16 cellular contexts compared by ENCODE assay signal in the genomic region with DNA sequence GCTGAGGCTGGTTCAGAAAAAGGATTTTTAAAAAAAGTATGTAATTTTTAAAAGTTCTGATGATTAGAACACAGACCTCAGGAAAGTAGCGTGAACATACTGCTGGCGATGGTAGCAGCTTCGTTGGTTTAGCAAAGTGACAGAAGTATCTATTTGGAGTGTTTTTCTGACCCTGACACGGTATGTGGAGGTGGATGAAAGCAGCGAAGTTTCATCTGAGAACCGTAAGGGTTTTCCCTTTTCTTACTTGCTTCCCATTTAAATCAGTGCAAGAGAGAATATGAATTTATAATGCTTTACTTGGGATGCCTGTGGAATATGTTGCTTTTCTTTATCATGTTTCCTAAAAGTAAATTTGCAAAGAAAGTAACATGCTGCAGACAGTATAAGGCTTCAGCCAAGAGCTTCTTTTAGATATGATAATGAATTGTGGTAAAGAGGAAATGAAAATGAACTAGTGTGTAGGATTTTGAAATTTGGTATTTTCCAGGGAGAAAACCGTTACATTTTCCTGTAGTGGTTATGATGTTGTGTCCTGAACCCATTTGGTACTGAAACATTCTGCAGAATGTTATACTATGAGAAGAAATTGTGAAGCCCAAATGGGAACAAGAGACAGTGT. TPM values are rescaled to one million over a fixed set of nuclear protein-coding genes. Genes with fewer than 3 reads are reported as not detected.
A peak's percentile ranks its signal among the peaks of the same experiment; 100 is the strongest.
DNase-seq lines count a peak whose midpoint lies in the region; ATAC-seq, FAIRE-seq and TF ChIP-seq lines count a peak whose summit lies in the region.
"Had no signal": no experiment of that assay in that cellular context is flagged by ENCODE, and none has a peak within 500 bp of the region (broad histone marks: within the 10 kb centered on the region; RNA-seq: fewer than 3 reads in every experiment).

No MANE protein-coding gene starts in this region.

- H3K27me3 Mint-ChIP-seq in activated CD4-positive, alpha-beta T cell treated with anti-CD3 and anti-CD28 coated beads, Interleukin-2, amount 10 ng/mL, durations not matched to agents 24 days and 14 days = peaks cover 5% of the 10 kb centered on the region
- H3K27me3 Mint-ChIP-seq in astrocyte (ENCODE audit: low read depth, unreplicated experiment) = peaks cover 5% of the 10 kb centered on the region

- H2AFZ ChIP-seq in astrocyte (ENCODE audit: low read depth, low read length) (no peak overlapping the region), smooth muscle cell (ENCODE audit: low read depth) (peak overlapping the region; percentile 3)
- H2AFZ ChIP-seq: parathyroid adenoma, PC-9 had no signal

- TF ChIP-seq CTCF in astrocyte (IDR thresholded peaks at IDR 0.05; ENCODE audit: insufficient read depth, low read depth, low read length) = no peak
- no peak for TF ChIP-seq CTCF in smooth muscle cell (IDR thresholded peaks at IDR 0.05; ENCODE audit: borderline replicate concordance, insufficient read depth, poor library complexity, severe bottlenecking)
- no peak for TF ChIP-seq CTCF in gastroesophageal sphincter (IDR thresholded peaks at IDR 0.05)

- WGBS in smooth muscle cell (ENCODE audit: low lambda C conversion rate) = 77% methylated on average over 7 of the region's 7 CpGs
- 76 to 83% methylated on average over 7 of the region's 7 CpGs for WGBS in gastroesophageal sphincter (ENCODE audit: low coverage in 1 of 2), 2 donors

- peak overlapping the region; percentile 30 for H3K4me2 ChIP-seq in astrocyte (ENCODE audit: low read length)
- H3K4me2 ChIP-seq in smooth muscle cell = peak overlapping the region; percentile 65
- H3K4me2 ChIP-seq: A549, PC-9 had no signal

- ATAC-seq in HG03565 (IDR thresholded peaks at IDR 0.05; ENCODE audit: unreplicated experiment) = peak; percentile 27
- ATAC-seq in gastroesophageal sphincter = no peak
- ATAC-seq: A549 had no signal

- H3K27me3 ChIP-seq in astrocyte (ENCODE audit: insufficient read depth, low read length) (no peaks in the 10 kb centered on the region), smooth muscle cell (ENCODE audit: low read depth) (peaks cover 1% of the 10 kb centered on the region), gastroesophageal sphincter (peaks cover 31% of the 10 kb centered on the region)

- H3K27ac Mint-ChIP-seq in activated CD4-positive, alpha-beta T cell treated with anti-CD3 and anti-CD28 coated beads, Interleukin-2, amount 10 ng/mL, durations not matched to agents 24 days and 14 days = peak overlapping the region; percentile 59
- H3K27ac Mint-ChIP-seq in astrocyte (ENCODE audit: unreplicated experiment) = no peak overlapping the region

- H3K36me3 ChIP-seq in astrocyte (ENCODE audit: insufficient read depth, low read length) (no peaks in the 10 kb centered on the region), smooth muscle cell (ENCODE audit: low read depth) (no peaks in the 10 kb centered on the region), gastroesophageal sphincter (no peaks in the 10 kb centered on the region)

- intact Hi-C loops in activated CD4-positive, alpha-beta T cell treated with anti-CD3 and anti-CD28 coated beads, Interleukin-2, amount 10 ng/mL, durations not matched to agents 24 days and 14 days (cut with micrococcal nuclease) = loop anchor here (1.0 to 10.0 kb wide), 6 partner anchors 42 to 521 kb away; no protein-coding TSS in a partner anchor

- H3K27ac ChIP-seq in astrocyte (ENCODE audit: low read depth, low read length) (no peak overlapping the region), smooth muscle cell (ENCODE audit: low read depth) (no peak overlapping the region), gastroesophageal sphincter (no peak overlapping the region)
- H3K27ac ChIP-seq: A549, parathyroid adenoma, PC-9 had no signal

- H3K9me3 ChIP-seq in astrocyte (ENCODE audit: insufficient read depth, low read depth, low read length) (no peaks in the 10 kb centered on the region), smooth muscle cell (replicated peaks; ENCODE audit: low read depth) (no peaks in the 10 kb centered on the region), gastroesophageal sphincter (no peaks in the 10 kb centered on the region)
- H3K9me3 ChIP-seq: A549 had no signal

- peaks cover 6% of the 10 kb centered on the region for H3K4me1 ChIP-seq in astrocyte (ENCODE audit: insufficient read depth, low read length)
- H3K4me1 ChIP-seq in smooth muscle cell (ENCODE audit: low read depth) = peaks cover 3% of the 10 kb centered on the region
- peaks cover 0 to 20% (median 11%) of the 10 kb centered on the region in 3 donors for H3K4me1 ChIP-seq in gastroesophageal sphincter
- H3K4me1 ChIP-seq: parathyroid adenoma had no signal

- H3K4me3 ChIP-seq in astrocyte (ENCODE audit: insufficient read depth, low read depth, low read length) = no peak overlapping the region
- peak overlapping the region; percentile 15 for H3K4me3 ChIP-seq in smooth muscle cell
- no peak overlapping the region for H3K4me3 ChIP-seq in gastroesophageal sphincter
- H3K4me3 ChIP-seq: A549, PC-9 had no signal

- H3K79me2 ChIP-seq in astrocyte (ENCODE audit: insufficient read depth, low read length) = peaks cover 8% of the 10 kb centered on the region
- peaks cover 30% of the 10 kb centered on the region for H3K79me2 ChIP-seq in smooth muscle cell (ENCODE audit: low read depth)
- H3K79me2 ChIP-seq: parathyroid adenoma had no signal

- H3F3A ChIP-seq in smooth muscle cell (ENCODE audit: low read depth) = no peaks in the 10 kb centered on the region

- no peak for TF ChIP-seq POLR2A in gastroesophageal sphincter (IDR thresholded peaks at IDR 0.05)

- peaks cover 24% of the 10 kb centered on the region for H3K4me1 Mint-ChIP-seq in activated CD4-positive, alpha-beta T cell treated with anti-CD3 and anti-CD28 coated beads, Interleukin-2, amount 10 ng/mL, durations not matched to agents 24 days and 14 days
- peaks cover 2% of the 10 kb centered on the region for H3K4me1 Mint-ChIP-seq in astrocyte (ENCODE audit: low read depth, unreplicated experiment)

- no peak for FAIRE-seq in astrocyte (lab: Jason Lieb, UNC)
- FAIRE-seq: A549, islet of Langerhans, urothelium cell line had no signal

- DNase-seq in activated CD4-positive, alpha-beta T cell treated with anti-CD3 and anti-CD28 coated beads, Interleukin-2, amount 10 ng/mL, durations not matched to agents 24 days and 14 days = no peak
- no peak for DNase-seq in activated CD4-positive, alpha-beta T cell treated with anti-CD3 and anti-CD28 coated beads for 4 hours
- DNase-seq in astrocyte (ENCODE audit: low read depth) (no peak), smooth muscle cell (lab: John Stamatoyannopoulos, UW; ENCODE audit: unreplicated experiment) (no peak), middle frontal gyrus (ENCODE audit: extremely low spot score, low spot score) (no peak), RKO (ENCODE audit: low spot score) (no peak)
- DNase-seq: activated CD4-positive, CD25-positive, alpha-beta regulatory T cell treated with anti-CD3 and anti-CD28 coated beads, Interleukin-2, amount 50 U/mL, for 72 hours; amygdala; NCI-H1417 treated with DMSO at 0.1 percent for 48 hours; PC-9 had no signal

- TF ChIP-seq EP300 in gastroesophageal sphincter (IDR thresholded peaks at IDR 0.05) = no peak

- H3K9ac ChIP-seq in astrocyte (ENCODE audit: low read length) (no peak overlapping the region), smooth muscle cell (ENCODE audit: low read depth) (no peak overlapping the region)
- H3K9ac ChIP-seq: parathyroid adenoma had no signal

- H4K20me1 ChIP-seq in astrocyte (ENCODE audit: insufficient read depth, low read length) (no peaks in the 10 kb centered on the region), smooth muscle cell (ENCODE audit: low read depth) (no peaks in the 10 kb centered on the region)

- H3K9me3 Mint-ChIP-seq in activated CD4-positive, alpha-beta T cell treated with anti-CD3 and anti-CD28 coated beads, Interleukin-2, amount 10 ng/mL, durations not matched to agents 24 days and 14 days = no peaks in the 10 kb centered on the region
- H3K9me3 Mint-ChIP-seq in astrocyte (ENCODE audit: unreplicated experiment) = no peaks in the 10 kb centered on the region

- H3K36me3 Mint-ChIP-seq in activated CD4-positive, alpha-beta T cell treated with anti-CD3 and anti-CD28 coated beads, Interleukin-2, amount 10 ng/mL, durations not matched to agents 24 days and 14 days (ENCODE audit: low read depth) = peaks cover 5% of the 10 kb centered on the region
- H3K36me3 Mint-ChIP-seq in astrocyte (ENCODE audit: low read depth, unreplicated experiment) = no peaks in the 10 kb centered on the region

- H3K4me3 Mint-ChIP-seq in activated CD4-positive, alpha-beta T cell treated with anti-CD3 and anti-CD28 coated beads, Interleukin-2, amount 10 ng/mL, durations not matched to agents 24 days and 14 days = peak overlapping the region; percentile 69
- H3K4me3 Mint-ChIP-seq in astrocyte (ENCODE audit: unreplicated experiment) = no peak overlapping the region

RNA-seq across cellular contexts. Expression of gene CHST2, which starts 3.9 kb away (rescaled TPM):
- 6.1 and 6.4 TPM in 2 replicates for total RNA-seq in activated CD4-positive, alpha-beta T cell treated with anti-CD3 and anti-CD28 coated beads, Interleukin-2, amount 10 ng/mL, durations not matched to agents 24 days and 14 days
- 11.8 and 13.4 TPM in 2 replicates for total RNA-seq in astrocyte
- 14.5 and 16.0 TPM in 2 replicates for total RNA-seq in smooth muscle cell
- polyA plus RNA-seq in smooth muscle cell = 10.4 and 12.6 TPM in 2 replicates
- total RNA-seq in gastroesophageal sphincter = 1 to 10 TPM; 1.6 to 9.8 (median 5.1) TPM
